ENCODE assay signal across 21 cellular contexts in genomic region chr15:73806698-73807483, GRCh38. TPM values are rescaled to one million over a fixed set of nuclear protein-coding genes. Genes with fewer than 3 reads are reported as not detected.
A peak's percentile ranks its signal among the peaks of the same experiment; 100 is the strongest.
DNase-seq lines count a peak whose midpoint lies in the region; ATAC-seq, FAIRE-seq and TF ChIP-seq lines count a peak whose summit lies in the region.
"Had no signal": no experiment of that assay in that cellular context is flagged by ENCODE, and none has a peak within 500 bp of the region (broad histone marks: within the 10 kb centered on the region; RNA-seq: fewer than 3 reads in every experiment).

No MANE protein-coding gene starts in this region.

- no peaks in the 10 kb centered on the region for H3K79me2 ChIP-seq in HepG2 (ENCODE audit: insufficient read depth, low read length)
- H3K79me2 ChIP-seq in H1 (ENCODE audit: control insufficient read depth in 1 of 2, insufficient read depth in 2 of 2, low read length in 2 of 2): no peaks in the 10 kb centered on the region
- H3K79me2 ChIP-seq in hepatocyte: no peaks in the 10 kb centered on the region

- H3K14ac ChIP-seq in H1 (ENCODE audit: insufficient read length) (no peak overlapping the region), neuronal stem cell (ENCODE audit: low read length) (no peak overlapping the region)

- H3K27ac ChIP-seq in HepG2 (ENCODE audit: extremely low read length, insufficient read depth, low read length) (peak overlapping the region; percentile 70), right lobe of liver (no peak overlapping the region), H1 (ENCODE audit: low read depth, low read length) (no peak overlapping the region), neuronal stem cell (replicated peaks; ENCODE audit: low read length) (no peak overlapping the region), hepatocyte (no peak overlapping the region)
- H3K27ac ChIP-seq: 22Rv1, A549, C4-2B, GM23248 had no signal

- no peak overlapping the region for H3K56ac ChIP-seq in H1 (replicated peaks; ENCODE audit: insufficient read length, low read depth, low read length)

- H3K36me3 ChIP-seq in HepG2 (replicated peaks in 1 of 2; ENCODE audit: control insufficient read depth in 1 of 2, insufficient read depth in 2 of 2, low read length in 2 of 2): no peaks in the 10 kb centered on the region
- no peaks in the 10 kb centered on the region for H3K36me3 ChIP-seq in right lobe of liver
- H3K36me3 ChIP-seq in H1 (ENCODE audit: control insufficient read depth in 2 of 4, insufficient read depth in 4 of 4, low read length in 3 of 4): no peaks in the 10 kb centered on the region
- no peaks in the 10 kb centered on the region for H3K36me3 ChIP-seq in neuronal stem cell (replicated peaks in 1 of 2; ENCODE audit: control insufficient read depth in 2 of 2, insufficient read depth in 2 of 2, low read length in 2 of 2)
- H3K36me3 ChIP-seq in hepatocyte (replicated peaks; ENCODE audit: insufficient read depth, low read depth): no peaks in the 10 kb centered on the region

- H4K91ac ChIP-seq in H1 (replicated peaks; ENCODE audit: insufficient read length, low read length) (no peak overlapping the region), neuronal stem cell (ENCODE audit: low read depth, low read length, poor library complexity) (no peak overlapping the region)

- DNase-seq in HepG2 (ENCODE audit: low spot score): peak; percentile 83
- no peak for DNase-seq in right lobe of liver
- no peak for DNase-seq in H1 (ENCODE audit: low read depth in 1 of 2, low spot score in 2 of 2)
- DNase-seq in neuronal stem cell (ENCODE audit: low spot score): no peak
- DNase-seq in activated CD8-positive, alpha-beta memory T cell treated with anti-CD3 and anti-CD28 coated beads, Interleukin-2, amount 50 U/mL, for 48 hours: no peak
- DNase-seq in NCI-H128 (lab: John Stamatoyannopoulos, UW; ENCODE audit: unreplicated experiment): no peak
- DNase-seq in hepatocyte (ENCODE audit: low spot score): no peak
- no peak for DNase-seq in NCI-H774 (lab: John Stamatoyannopoulos, UW)
- DNase-seq: AML-193; Caco-2; CD4-positive, alpha-beta T cell; GM23248; H9 had no signal

- no peak overlapping the region for H2AK5ac ChIP-seq in H1 (ENCODE audit: low read depth, low read length)
- no peak overlapping the region for H2AK5ac ChIP-seq in neuronal stem cell (ENCODE audit: low read depth, low read length)

- intact Hi-C loops in HepG2 (cut with micrococcal nuclease; ENCODE audit: unreplicated experiment): no loop called here
- intact Hi-C loops in right lobe of liver (cut with DNase I): no loop called here

- H3K18ac ChIP-seq in H1 (ENCODE audit: extremely low read depth, low read length): no peak overlapping the region
- H3K18ac ChIP-seq in neuronal stem cell (ENCODE audit: low read length): peak overlapping the region; percentile 63

- no TSS peak for BruUV-seq in HepG2 (replicated peaks; lab: Mats Ljungman, UMichigan)

- POLR2A ChIA-PET in HepG2 (lab: Yijun Ruan, JAX): no interaction called here
- POLR2A ChIA-PET in H1 (lab: Charles Lee; ENCODE audit: partially characterized antibody): interaction anchor here (0.9 to 1.3 kb wide), 3 partner anchors 11 to 115 kb away, joined by 3 to 4 read pairs (median 4); no protein-coding TSS in a partner anchor

- no peak for TF ChIP-seq CTCF in HepG2 (CRISPR knock-in tag; IDR thresholded peaks at IDR 0.05)
- TF ChIP-seq CTCF in right lobe of liver (IDR thresholded peaks at IDR 0.05): no peak
- no peak for TF ChIP-seq CTCF in H1 (IDR thresholded peaks at IDR 0.05; ENCODE audit: control extremely low read depth in 1 of 3, insufficient read depth in 1 of 3, low read depth in 1 of 3, low read length in 3 of 3)
- no peak for TF ChIP-seq CTCF in hepatocyte (IDR thresholded peaks at IDR 0.05; ENCODE audit: poor library complexity)

- H3K23ac ChIP-seq in H1 (ENCODE audit: insufficient read length) (no peak overlapping the region), neuronal stem cell (ENCODE audit: low read depth, low read length, poor library complexity) (no peak overlapping the region)

- no peaks in the 10 kb centered on the region for H3K9me2 ChIP-seq in hepatocyte (replicated peaks; ENCODE audit: insufficient read depth)

- no peak for TF ChIP-seq POLR2A in HepG2 (IDR thresholded peaks at IDR 0.05; ENCODE audit: insufficient read depth in 1 of 2, low read depth in 2 of 2, low read length in 2 of 2)
- no peak for TF ChIP-seq POLR2A in right lobe of liver (IDR thresholded peaks at IDR 0.05)
- TF ChIP-seq POLR2A in H1 (IDR thresholded peaks at IDR 0.05; ENCODE audit: control extremely low read depth in 1 of 2, low read depth in 2 of 2, low read length in 2 of 2): no peak

- H3K9me3 ChIP-seq in HepG2 (ENCODE audit: low read length) (no peaks in the 10 kb centered on the region), right lobe of liver (no peaks in the 10 kb centered on the region), H1 (ENCODE audit: insufficient read depth in 2 of 2, low read depth in 1 of 2, low read length in 1 of 2) (no peaks in the 10 kb centered on the region), neuronal stem cell (replicated peaks in 1 of 2; ENCODE audit: control insufficient read depth in 2 of 2, insufficient read depth in 1 of 2, low read depth in 1 of 2, low read length in 2 of 2) (no peaks in the 10 kb centered on the region), hepatocyte (ENCODE audit: low read depth) (no peaks in the 10 kb centered on the region)
- H3K9me3 ChIP-seq: A549, Caco-2 had no signal

- H3K23me2 ChIP-seq in H1 (ENCODE audit: low read depth, low read length): no peaks in the 10 kb centered on the region

- H2BK12ac ChIP-seq in H1 (ENCODE audit: low read depth, low read length): no peak overlapping the region
- no peak overlapping the region for H2BK12ac ChIP-seq in neuronal stem cell (ENCODE audit: low read length)

- ATAC-seq in HepG2: peak; percentile 83
- no peak for ATAC-seq in right lobe of liver
- ATAC-seq: A549 had no signal

- no peak for TF ChIP-seq RAD21 in HepG2 (CRISPR knock-in tag; IDR thresholded peaks at IDR 0.05)
- no peak for TF ChIP-seq RAD21 in H1 (IDR thresholded peaks at IDR 0.05 in 1 of 2, conservative IDR thresholded peaks at IDR 0.05 in 1 of 2; ENCODE audit: low read depth in 2 of 2, low read length in 2 of 2)

- in situ Hi-C loops in HepG2 (cut with HindIII; ENCODE audit: extremely low pct_ligation_motif_present, low pct_unique_long_range_greater_than_20kb): no loop called here

- H3K4ac ChIP-seq in H1 (replicated peaks; ENCODE audit: insufficient read length, low read depth, low read length) (no peak overlapping the region), neuronal stem cell (ENCODE audit: low read length) (no peak overlapping the region)

- H3K27me3 ChIP-seq in HepG2 (ENCODE audit: control insufficient read depth in 1 of 2, insufficient read depth in 2 of 2, low read length in 2 of 2) (peaks cover 4 to 9% of the 10 kb centered on the region in 2 experiments; a peak in 2 of 5 replicates), right lobe of liver (no peaks in the 10 kb centered on the region), H1 (replicated peaks in 1 of 4; ENCODE audit: control insufficient read depth in 3 of 4, extremely low read depth in 1 of 4, insufficient read depth in 3 of 4, low read length in 3 of 4) (no peaks in the 10 kb centered on the region; a peak in 1 of 7 replicates), neuronal stem cell (ENCODE audit: control insufficient read depth in 3 of 3, insufficient read depth in 3 of 3, low read depth in 1 of 3, low read length in 3 of 3) (peaks cover 0 to 47% (median 0%) of the 10 kb centered on the region in 3 experiments), hepatocyte (no peaks in the 10 kb centered on the region)

- H3K9ac ChIP-seq in HepG2 (ENCODE audit: insufficient read depth, low read depth, low read length) (peak overlapping the region; percentile 24; the same call in 1 of the 2 replicates), H1 (replicated peaks in 1 of 4; ENCODE audit: extremely low read depth in 1 of 4, low read depth in 3 of 4, low read length in 3 of 4) (no peak overlapping the region), neuronal stem cell (ENCODE audit: low read depth, low read length, poor library complexity) (no peak overlapping the region)
- H3K9ac ChIP-seq: GM23248 had no signal

- H3K4me3 ChIP-seq in HepG2 (replicated peaks in 1 of 3; ENCODE audit: insufficient read depth in 1 of 3, low read depth in 2 of 3, low read length in 3 of 3): peak overlapping the region in 2 of 3 experiments; percentile 6 to 47; a peak in 2 of 6 replicates
- no peak overlapping the region for H3K4me3 ChIP-seq in right lobe of liver
- no peak overlapping the region for H3K4me3 ChIP-seq in H1 (ENCODE audit: extremely low read depth in 1 of 4, insufficient read depth in 2 of 4, low read depth in 3 of 4, low read length in 4 of 4)
- H3K4me3 ChIP-seq in neuronal stem cell (ENCODE audit: low read length in 2 of 2): no peak overlapping the region
- no peak overlapping the region for H3K4me3 ChIP-seq in hepatocyte
- H3K4me3 ChIP-seq: A549, GM23248 had no signal

- H3K4me1 ChIP-seq in HepG2 (ENCODE audit: insufficient read depth, low read length): peaks cover 71% of the 10 kb centered on the region
- no peaks in the 10 kb centered on the region for H3K4me1 ChIP-seq in right lobe of liver
- H3K4me1 ChIP-seq in H1 (replicated peaks in 1 of 4; ENCODE audit: control insufficient read depth in 3 of 4, insufficient read depth in 4 of 4, low read length in 3 of 4): no peaks in the 10 kb centered on the region; a peak in 2 of 7 replicates
- peaks cover 3 to 6% of the 10 kb centered on the region in 2 donors for H3K4me1 ChIP-seq in neuronal stem cell (ENCODE audit: control insufficient read depth in 2 of 2, insufficient read depth in 1 of 2, low read depth in 1 of 2, low read length in 2 of 2)
- no peaks in the 10 kb centered on the region for H3K4me1 ChIP-seq in hepatocyte (ENCODE audit: insufficient read depth)
- H3K4me1 ChIP-seq: Caco-2 had no signal

- TF ChIP-seq EP300 in HepG2 (IDR thresholded peaks at IDR 0.05; ENCODE audit: low read depth in 2 of 2, low read length in 2 of 2) (peak in 1 of 2 experiments; percentile 70; a peak in 1 of 4 replicates), HepG2 (CRISPR knock-in tag; IDR thresholded peaks at IDR 0.05; ENCODE audit: borderline replicate concordance) (no peak), H1 (IDR thresholded peaks at IDR 0.05; ENCODE audit: borderline replicate concordance in 1 of 2, low read depth in 2 of 2, low read length in 2 of 2) (no peak)

- no peak overlapping the region for H2AFZ ChIP-seq in HepG2 (ENCODE audit: low read length)
- no peak overlapping the region for H2AFZ ChIP-seq in H1 (ENCODE audit: low read length)
- H2AFZ ChIP-seq in neuronal stem cell (ENCODE audit: low read length): no peak overlapping the region
- H2AFZ ChIP-seq in hepatocyte: no peak overlapping the region
- H2AFZ ChIP-seq: GM23248 had no signal

- H2BK5ac ChIP-seq in H1 (ENCODE audit: low read depth, low read length) (no peak overlapping the region), neuronal stem cell (ENCODE audit: low read length) (no peak overlapping the region)

- no peak overlapping the region for H2BK120ac ChIP-seq in H1 (replicated peaks; ENCODE audit: low read depth, low read length)
- no peak overlapping the region for H2BK120ac ChIP-seq in neuronal stem cell (ENCODE audit: low read depth, low read length)

- H4K5ac ChIP-seq in H1 (ENCODE audit: insufficient read length, low read depth, low read length): no peak overlapping the region

- WGBS in HepG2 (ENCODE audit: low lambda C conversion rate): 16% methylated on average over 11 of the region's 12 CpGs
- WGBS in right lobe of liver (ENCODE audit: insufficient coverage, low coverage, low lambda C conversion rate, missing lambda C conversion rate): 60% methylated on average over 12 of the region's 12 CpGs
- WGBS in H1 (ENCODE audit: extremely low coverage in 1 of 2, insufficient coverage in 1 of 2, insufficient read length in 1 of 2, insufficient replicate concordance in 2 of 2, low coverage in 1 of 2, low lambda C conversion rate in 2 of 2, missing lambda C conversion rate in 1 of 2), 2 experiments: 82% methylated on average over 10 of the region's 12 CpGs; no CpG with 5 or more reads in 1 of the 2 experiments
- WGBS in neuronal stem cell (ENCODE audit: extremely low coverage in 2 of 2, insufficient read length in 2 of 2, insufficient replicate concordance in 1 of 2), 2 donors: no CpG with 5 or more reads among the region's 12 CpGs
- 67% methylated on average over 12 of the region's 12 CpGs for WGBS in hepatocyte (ENCODE audit: low lambda C conversion rate, missing lambda C conversion rate)

- no peaks in the 10 kb centered on the region for H4K20me1 ChIP-seq in HepG2 (ENCODE audit: insufficient read depth, low read length)
- no peaks in the 10 kb centered on the region for H4K20me1 ChIP-seq in H1 (replicated peaks in 1 of 2; ENCODE audit: control insufficient read depth in 1 of 2, insufficient read depth in 2 of 2, low read length in 2 of 2)
- H4K20me1 ChIP-seq in hepatocyte (ENCODE audit: insufficient read depth, poor library complexity, severe bottlenecking): no peaks in the 10 kb centered on the region

- CTCF ChIA-PET in HepG2 (lab: Yijun Ruan, JAX; ENCODE audit: low intra/inter-chr PET ratio, low total read pairs) (no interaction called here), H1 (lab: Charles Lee; ENCODE audit: partially characterized antibody) (interaction anchor here (0.6 to 1.7 kb wide), 8 partner anchors 9 to 130 kb away, joined by 3 to 9 read pairs (median 4); no protein-coding TSS in a partner anchor)

- H2BK20ac ChIP-seq in H1 (ENCODE audit: low read length): no peak overlapping the region

- H4K8ac ChIP-seq in H1 (ENCODE audit: extremely low read depth, insufficient read depth, low read length) (no peak overlapping the region; the same call in 1 of the 2 replicates), neuronal stem cell (ENCODE audit: low read depth, low read length) (no peak overlapping the region)

- H2BK15ac ChIP-seq in H1 (ENCODE audit: low read length) (0 out of 2 replicates have a peak overlapping the region, but pooled peaks have one; percentile 18), neuronal stem cell (ENCODE audit: low read length) (no peak overlapping the region)

- H3K79me1 ChIP-seq in H1 (ENCODE audit: low read depth, low read length): no peaks in the 10 kb centered on the region
- H3K79me1 ChIP-seq in neuronal stem cell (ENCODE audit: low read depth, low read length): no peaks in the 10 kb centered on the region

- H3K4me2 ChIP-seq in HepG2 (ENCODE audit: low read depth, low read length): peak overlapping the region; percentile 71
- no peak overlapping the region for H3K4me2 ChIP-seq in H1 (ENCODE audit: insufficient read depth in 1 of 2, low read depth in 2 of 2, low read length in 2 of 2)
- H3K4me2 ChIP-seq in neuronal stem cell (ENCODE audit: insufficient read depth, low read length, poor library complexity, severe bottlenecking): no peak overlapping the region
- H3K4me2 ChIP-seq in hepatocyte: no peak overlapping the region
- H3K4me2 ChIP-seq: A549 had no signal

- FAIRE-seq in HepG2 (lab: Jason Lieb, UNC) (peak; percentile 94), H1 (lab: Jason Lieb, UNC) (no peak)
- FAIRE-seq: A549, D721Med, G401.6, GM12891, GM19239 had no signal

RNA-seq across cellular contexts. Expression of gene INSYN1, which starts 53.7 kb away (rescaled TPM):
- total RNA-seq in HepG2 (2016; rRNA removed; fragmentation: Illumina TruSeq; extraction: Trizol) (not detected in 2 replicates), right lobe of liver (under 1 TPM; 0.25 to 0.68 (median 0.32) TPM), hepatocyte (1.3 and 3.3 TPM in 2 replicates)
- total RNA-seq in HepG2 (2016; cell fraction: cytosol; rRNA removed; fragmentation: Illumina TruSeq; extraction: Trizol; ENCODE audit: low read depth): not detected in 2 replicates
- not detected in 2 replicates for total RNA-seq in HepG2 (2016; cell fraction: insoluble cytoplasmic fraction; rRNA removed; fragmentation: Illumina TruSeq; extraction: Trizol)
- total RNA-seq in HepG2 (2016; cell fraction: membrane; rRNA removed; fragmentation: Illumina TruSeq; extraction: Trizol): not detected in 2 replicates
- total RNA-seq in HepG2 (2016; cell fraction: nucleus; rRNA removed; fragmentation: Illumina TruSeq; extraction: Trizol): not detected in 2 replicates
- polyA plus RNA-seq in HepG2 (2011; rRNA removed) (not detected in 2 replicates), H1 (2011; rRNA removed) (7.2 and 11.6 TPM in 2 replicates), hepatocyte (1.9 and 8.1 TPM in 2 replicates)
- not detected in 2 replicates for polyA plus RNA-seq in HepG2 (2011; cell fraction: cytosol; rRNA removed)
- polyA plus RNA-seq in HepG2 (2011; cell fraction: nucleus; rRNA removed): not detected in 2 replicates
- not detected in 2 replicates for polyA plus RNA-seq in HepG2 (2012)
- polyA plus RNA-seq in HepG2 (2016; cell fraction: cytosol; fragmentation: Illumina TruSeq; extraction: Trizol; ENCODE audit: low read depth): not detected in 2 replicates
- not detected in 2 replicates for polyA plus RNA-seq in HepG2 (2016; cell fraction: insoluble cytoplasmic fraction; fragmentation: Illumina TruSeq; extraction: Trizol; ENCODE audit: low read depth)
- polyA plus RNA-seq in HepG2 (2016; cell fraction: membrane; fragmentation: Illumina TruSeq; extraction: Trizol; ENCODE audit: low read depth): not detected in 2 replicates
- not detected in 2 replicates for polyA plus RNA-seq in HepG2 (2016; cell fraction: nucleus; fragmentation: Illumina TruSeq; extraction: Trizol; ENCODE audit: insufficient read depth, low read depth)
- not detected in 2 replicates for polyA minus RNA-seq in HepG2 (2011; rRNA and poly(A)+ RNA removed; ENCODE audit: low replicate concordance)
- not detected in 2 replicates for polyA minus RNA-seq in HepG2 (2011; cell fraction: cytosol; rRNA and poly(A)+ RNA removed)
- not detected in 2 replicates for polyA minus RNA-seq in HepG2 (2011; cell fraction: nucleus; rRNA and poly(A)+ RNA removed)
- total RNA-seq in H1 (2021; fragmentation: NEBNext Ultra II Directional; extraction: Animal tissue kit (Norgen Biotek cat#: 25700)): 10.2 and 13.1 TPM in 2 replicates
- polyA plus RNA-seq in H1 (2011; cell fraction: cytosol; rRNA removed): 12.0 TPM
- polyA plus RNA-seq in H1 (2011; cell fraction: nucleus; rRNA removed): 50.9 TPM
- 4.2 to 8.2 TPM (median 6.5 TPM) in 4 replicates for polyA plus RNA-seq in H1 (2012, experiment 1 of 2)
- polyA plus RNA-seq in H1 (2012, experiment 2 of 2): 4.0 TPM
- 6.3 TPM for polyA plus RNA-seq in H1 (2013, experiment 1 of 2)
- 6.0 TPM for polyA plus RNA-seq in H1 (2013, experiment 2 of 2)
- polyA minus RNA-seq in H1 (2011; rRNA and poly(A)+ RNA removed): 2.1 and 2.9 TPM in 2 replicates
- 3.2 TPM for polyA minus RNA-seq in H1 (2011; cell fraction: cytosol; rRNA and poly(A)+ RNA removed)
- polyA minus RNA-seq in H1 (2011; cell fraction: nucleus; rRNA and poly(A)+ RNA removed): 2.9 TPM
- polyA plus RNA-seq in neuronal stem cell (2013, experiment 1 of 2): 2.4 TPM
- polyA plus RNA-seq in neuronal stem cell (2013, experiment 2 of 2): 2.7 TPM
- total RNA-seq: CD4-positive, alpha-beta T cell; HT-29 had no signal

Comparison
In these comparisons a context has a peak if more than half of its experiments do, and no peak if none do; other contexts are left out.
1. H3K4me3 ChIP-seq: peak in HepG2 (2 of 3); none in right lobe of liver (0 of 3), H1 (0 of 4), neuronal stem cell (0 of 2) and hepatocyte (single experiment).
2. Of the 41 proteins assayed by ChIP-seq in both HepG2 and H1: peak only in HepG2: ASH2L, HDAC2, MAX and POLR2AphosphoS5; only in H1: none; in both: none; in neither: 36; mixed calls (peak in some experiments, not most) for 1.